Comparison of ENCODE assay signal across 1 cellular context in the genomic region with DNA sequence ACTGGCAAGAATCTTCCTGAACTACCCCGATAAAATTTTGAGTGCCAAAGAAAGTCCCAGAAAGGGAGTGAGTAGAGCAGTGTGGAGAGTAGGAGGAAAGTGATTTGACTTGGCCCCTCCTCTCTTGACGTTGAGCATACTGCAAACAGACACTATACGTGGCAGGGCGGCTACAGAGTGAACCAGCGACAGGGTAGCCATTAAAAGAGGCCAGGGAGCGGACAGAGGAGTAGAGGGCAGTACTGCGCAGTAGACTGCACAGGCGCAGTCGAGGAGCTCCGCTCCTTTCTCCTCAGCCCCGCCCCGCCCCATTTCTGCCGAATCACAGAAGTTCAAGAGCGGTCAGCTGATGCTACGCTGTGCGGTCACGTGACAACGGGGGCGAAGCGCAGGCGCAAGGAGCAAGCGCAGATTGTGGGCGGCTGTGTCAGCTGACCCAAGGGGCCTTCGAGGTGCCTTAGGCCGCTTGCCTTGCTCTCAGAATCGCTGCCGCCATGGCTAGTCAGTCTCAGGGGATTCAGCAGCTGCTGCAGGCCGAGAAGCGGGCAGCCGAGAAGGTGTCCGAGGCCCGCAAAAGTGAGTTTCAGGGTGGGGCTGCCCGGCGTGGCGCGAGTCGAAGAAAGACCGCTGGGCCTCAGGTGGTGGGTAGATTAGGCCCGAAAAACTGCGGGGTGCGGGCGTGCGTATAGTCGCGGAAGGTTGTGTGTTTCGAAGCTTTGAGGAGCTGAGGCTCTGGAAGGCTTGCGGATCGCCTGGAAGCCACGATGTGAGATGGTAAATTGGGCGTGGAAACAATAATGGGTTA.
A peak's percentile ranks its signal among the peaks of the same experiment; 100 is the strongest.
TF ChIP-seq lines count a peak whose summit lies in the region.

A gene with protein sequence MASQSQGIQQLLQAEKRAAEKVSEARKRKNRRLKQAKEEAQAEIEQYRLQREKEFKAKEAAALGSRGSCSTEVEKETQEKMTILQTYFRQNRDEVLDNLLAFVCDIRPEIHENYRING (plus strand): TSS at position 425 of the 805 bp plus-strand sequence. CDS start 70 bp downstream, at position 495.

TF ChIP-seq in H1, 55 proteins besides CTCF, POLR2A, EP300 and RAD21 (continued from another document):
- TF ChIP-seq CHD7 (IDR thresholded peaks at IDR 0.05; ENCODE audit: insufficient replicate concordance, low read length) (no peak), PHF8 (conservative IDR thresholded peaks at IDR 0.05; ENCODE audit: low read depth, low read length) (peak; percentile 94), SP1 (IDR thresholded peaks at IDR 0.05; ENCODE audit: low read depth, low read length) (peak; percentile 74), RXRA (IDR thresholded peaks at IDR 0.05; ENCODE audit: insufficient read depth, low read depth, low read length) (no peak), MAFK (IDR thresholded peaks at IDR 0.05; ENCODE audit: low read depth, low read length) (peak; percentile 26; the same call in 1 of the 2 replicates), NANOG (IDR thresholded peaks at IDR 0.05; ENCODE audit: insufficient read depth, low read depth, low read length, poor library complexity, severe bottlenecking) (peak; percentile 3), BACH1 (IDR thresholded peaks at IDR 0.05; ENCODE audit: low read length) (no peak), JUN (IDR thresholded peaks at IDR 0.05; ENCODE audit: low read depth, low read length) (no peak), CHD1 (IDR thresholded peaks at IDR 0.05; ENCODE audit: low read depth, low read length) (0 out of 2 replicates have a peak, but pooled peaks have one; percentile 34), FOSL1 (IDR thresholded peaks at IDR 0.05; ENCODE audit: insufficient read depth, low read depth, low read length) (no peak), TBP (IDR thresholded peaks at IDR 0.05; ENCODE audit: low read depth, low read length) (peak; percentile 92), CTBP2 (IDR thresholded peaks at IDR 0.05; ENCODE audit: borderline replicate concordance, insufficient read depth, insufficient read length, low read length) (no peak), KDM4A (IDR thresholded peaks at IDR 0.05; ENCODE audit: low read depth, low read length, severe bottlenecking) (no peak), E2F6 (IDR thresholded peaks at IDR 0.05) (peak; percentile 57), TAF1 (IDR thresholded peaks at IDR 0.05; ENCODE audit: low read depth, low read length) (peak; percentile 95), SAP30 (IDR thresholded peaks at IDR 0.05; ENCODE audit: insufficient read depth, insufficient replicate concordance, low read length) (peak; percentile 92), ATF2 (IDR thresholded peaks at IDR 0.05; ENCODE audit: low read length) (no peak), CEBPB (IDR thresholded peaks at IDR 0.05; ENCODE audit: low read depth, low read length) (no peak), MAX (IDR thresholded peaks at IDR 0.05) (peak; percentile 77), SUZ12 (IDR thresholded peaks at IDR 0.05; ENCODE audit: low read length) (no peak), ZNF274 (IDR thresholded peaks at IDR 0.05; ENCODE audit: borderline replicate concordance, extremely low read depth, low read length) (no peak), CBX5 (IDR thresholded peaks at IDR 0.05; ENCODE audit: low read depth, low read length) (no peak), TAF7 (optimal IDR thresholded peaks at IDR 0.05; ENCODE audit: borderline replicate concordance, low read depth, low read length) (peak; percentile 86), GTF2F1 (IDR thresholded peaks at IDR 0.05; ENCODE audit: borderline replicate concordance, low read depth, low read length) (peak; percentile 85; the same call in 1 of the 2 replicates), RFX5 (IDR thresholded peaks at IDR 0.05; ENCODE audit: borderline replicate concordance, low read depth, low read length) (no peak), ASH2L (IDR thresholded peaks at IDR 0.05; ENCODE audit: low read length) (peak; percentile 68), POU5F1 (IDR thresholded peaks at IDR 0.05; ENCODE audit: low read depth, low read length) (no peak), EGR1 (IDR thresholded peaks at IDR 0.05; ENCODE audit: borderline replicate concordance, low read depth, low read length) (peak; percentile 89), HDAC2 (IDR thresholded peaks at IDR 0.05; ENCODE audit: borderline replicate concordance in 1 of 2, low read depth in 2 of 2, low read length in 2 of 2) (peak in 1 of 2 experiments; percentile 88; a peak in 1 of 4 replicates), TEAD4 (IDR thresholded peaks at IDR 0.05; ENCODE audit: low read depth, low read length) (no peak), POLR2AphosphoS5 (IDR thresholded peaks at IDR 0.05; ENCODE audit: low read depth, low read length) (peak; percentile 93), SIN3A (conservative IDR thresholded peaks at IDR 0.05 in 1 of 2, IDR thresholded peaks at IDR 0.05 in 1 of 2; ENCODE audit: low read depth in 1 of 2, low read length in 2 of 2) (peak; percentile 86 to 92; a peak in 3 of 4 replicates), HDAC6 (IDR thresholded peaks at IDR 0.05; ENCODE audit: low read depth, low read length) (no peak), CBX8 (IDR thresholded peaks at IDR 0.05; ENCODE audit: borderline replicate concordance, low read depth, low read length) (no peak), TCF12 (IDR thresholded peaks at IDR 0.05; ENCODE audit: low read depth, low read length) (no peak)
- TF ChIP-seq, protein P1, sequence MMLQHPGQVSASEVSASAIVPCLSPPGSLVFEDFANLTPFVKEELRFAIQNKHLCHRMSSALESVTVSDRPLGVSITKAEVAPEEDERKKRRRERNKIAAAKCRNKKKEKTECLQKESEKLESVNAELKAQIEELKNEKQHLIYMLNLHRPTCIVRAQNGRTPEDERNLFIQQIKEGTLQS (IDR thresholded peaks at IDR 0.05; ENCODE audit: insufficient read depth, low read depth, low read length) = peak; percentile 99
- TF ChIP-seq, protein P2, sequence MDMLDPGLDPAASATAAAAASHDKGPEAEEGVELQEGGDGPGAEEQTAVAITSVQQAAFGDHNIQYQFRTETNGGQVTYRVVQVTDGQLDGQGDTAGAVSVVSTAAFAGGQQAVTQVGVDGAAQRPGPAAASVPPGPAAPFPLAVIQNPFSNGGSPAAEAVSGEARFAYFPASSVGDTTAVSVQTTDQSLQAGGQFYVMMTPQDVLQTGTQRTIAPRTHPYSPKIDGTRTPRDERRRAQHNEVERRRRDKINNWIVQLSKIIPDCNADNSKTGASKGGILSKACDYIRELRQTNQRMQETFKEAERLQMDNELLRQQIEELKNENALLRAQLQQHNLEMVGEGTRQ (IDR thresholded peaks at IDR 0.05; ENCODE audit: low read length) = peak; percentile 100
